In the genomic region with DNA sequence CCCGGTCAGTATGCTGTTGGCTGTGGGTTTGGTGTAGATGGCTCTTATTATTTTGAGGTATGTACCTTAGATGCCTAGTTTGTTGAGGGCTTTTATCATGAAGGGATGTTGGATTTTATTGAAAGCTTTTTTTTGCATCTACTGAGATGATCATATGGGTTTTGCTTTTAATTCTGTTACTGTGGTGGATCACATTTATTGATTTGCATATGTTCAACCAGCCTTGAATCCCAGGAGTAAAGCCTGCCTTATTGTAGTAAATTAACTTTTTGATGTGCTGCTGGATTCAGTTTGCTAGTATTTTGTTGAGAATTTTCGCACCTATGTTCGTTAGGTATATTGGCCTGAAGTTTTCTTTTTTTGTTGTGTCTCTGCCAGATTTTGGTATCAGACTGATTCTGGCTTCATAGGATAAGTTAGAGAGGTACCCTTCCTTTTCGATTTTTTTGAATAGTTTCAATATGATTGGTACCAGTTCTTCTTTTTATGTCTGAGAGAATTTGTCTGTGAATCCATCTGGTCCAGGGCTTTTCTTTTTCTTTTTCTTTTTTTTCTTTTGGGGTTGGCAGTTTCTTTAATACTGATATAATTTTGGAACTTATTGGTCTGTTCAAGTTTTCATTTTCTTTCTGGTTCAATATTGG, we compare ENCODE assay signal across 8 cellular contexts.
DNase-seq lines count a peak whose midpoint lies in the region; ATAC-seq lines count a peak whose summit lies in the region.
"Not testable (repeated sequence)": the region's sequence is repeated elsewhere in the genome, so short reads cannot be mapped to it uniquely, and the experiment has no call there.

No MANE protein-coding gene starts in this region.

- peak; percentile 72 for ATAC-seq in GM18508 (IDR thresholded peaks at IDR 0.05; ENCODE audit: insufficient read depth, unreplicated experiment)
- peak; percentile 93 for ATAC-seq in GM18907 (IDR thresholded peaks at IDR 0.05; ENCODE audit: unreplicated experiment)
- peak; percentile 87 for ATAC-seq in GM19452 (IDR thresholded peaks at IDR 0.05; ENCODE audit: unreplicated experiment)
- peak; percentile 78 for ATAC-seq in GM21515 (IDR thresholded peaks at IDR 0.05; ENCODE audit: unreplicated experiment)
- ATAC-seq in HG02759 (IDR thresholded peaks at IDR 0.05; ENCODE audit: unreplicated experiment): peak; percentile 78
- peak; percentile 75 for ATAC-seq in HG03064 (IDR thresholded peaks at IDR 0.05; ENCODE audit: low read depth, unreplicated experiment)
- peak; percentile 66 for ATAC-seq in HG03442 (IDR thresholded peaks at IDR 0.05; ENCODE audit: unreplicated experiment)
- peak; percentile 70 to 84 for ATAC-seq in naive B cell (ENCODE audit: low read depth in 2 of 2)

- H3K9me3 Mint-ChIP-seq in naive B cell: not testable (repeated sequence)

- not testable (repeated sequence) for DNase-seq in naive B cell

- not testable (repeated sequence) for H3K36me3 Mint-ChIP-seq in naive B cell

- H3K4me1 Mint-ChIP-seq in naive B cell: not testable (repeated sequence)

- not testable (repeated sequence) for H3K27ac Mint-ChIP-seq in naive B cell

- not testable (repeated sequence) for H3K4me3 Mint-ChIP-seq in naive B cell

- H3K27me3 Mint-ChIP-seq in naive B cell: not testable (repeated sequence)
